19 cellular contexts compared by ENCODE assay signal in the genomic region with DNA sequence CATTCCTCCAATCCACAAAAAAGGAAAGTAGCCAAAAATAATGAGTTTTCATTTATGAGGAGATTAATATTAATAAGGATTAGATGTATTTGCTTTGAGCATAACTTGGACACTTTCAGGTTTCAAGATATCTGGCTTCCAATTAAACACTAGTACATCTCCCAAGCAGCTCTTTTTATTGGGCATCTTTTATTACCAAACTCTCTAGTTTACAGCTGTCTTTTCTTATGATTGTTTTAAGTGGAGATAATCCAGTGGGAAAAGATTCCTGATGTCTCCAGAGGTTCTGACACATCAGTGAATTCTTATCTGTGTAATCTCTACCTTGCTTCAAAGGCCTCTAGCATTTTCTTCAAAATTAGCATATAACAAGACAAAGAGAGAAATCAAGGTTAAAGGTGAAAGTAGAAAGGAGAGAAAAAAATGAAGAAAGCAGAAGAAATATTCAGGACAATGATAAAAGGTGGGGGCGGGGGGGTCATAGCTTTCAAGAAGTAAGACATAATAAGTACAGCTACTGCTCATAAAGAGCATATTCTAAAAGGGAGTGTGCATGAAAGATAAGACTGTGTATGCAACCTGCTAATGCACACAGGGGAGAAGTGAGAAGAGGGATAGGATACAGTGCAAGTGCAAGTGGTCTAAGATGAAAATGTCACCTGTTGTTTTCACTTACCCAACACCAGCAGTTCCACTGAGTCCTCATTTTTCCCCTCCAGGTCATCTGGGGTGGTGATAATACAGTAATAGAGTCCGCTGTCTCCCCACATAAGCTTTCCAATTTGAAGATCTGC. TPM values are rescaled to one million over a fixed set of nuclear protein-coding genes. Genes with fewer than 3 reads are reported as not detected.
DNase-seq lines count a peak whose midpoint lies in the region; ATAC-seq, FAIRE-seq and TF ChIP-seq lines count a peak whose summit lies in the region.
"Had no signal": no experiment of that assay in that cellular context is flagged by ENCODE, and none has a peak within 500 bp of the region (broad histone marks: within the 10 kb centered on the region; RNA-seq: fewer than 3 reads in every experiment).

No MANE protein-coding gene starts in this region.

- no peak overlapping the region for H3K4me3 Mint-ChIP-seq in Caco-2 (ENCODE audit: unreplicated experiment)
- H3K4me3 Mint-ChIP-seq: CD4-positive, alpha-beta T cell; IgD-negative memory B cell had no signal

- no peaks in the 10 kb centered on the region for H3K9me3 ChIP-seq in Caco-2
- H3K9me3 ChIP-seq: A549 had no signal

- no peak for TF ChIP-seq CTCF in Caco-2 (IDR thresholded peaks at IDR 0.05; ENCODE audit: insufficient read depth in 1 of 2, low read depth in 1 of 2, low read length in 1 of 2, severe bottlenecking in 1 of 2, unreplicated experiment in 1 of 2)
- TF ChIP-seq CTCF in LNCaP clone FGC (IDR thresholded peaks at IDR 0.05; ENCODE audit: control insufficient read depth, extremely low read depth, insufficient read depth) = no peak
- TF ChIP-seq CTCF in bronchial epithelial cell (IDR thresholded peaks at IDR 0.05; ENCODE audit: insufficient read depth, low read length, severe bottlenecking) = no peak

- CTCF ChIA-PET in Caco-2 (lab: Charles Lee) = no interaction called here

- H3K27me3 ChIP-seq in Caco-2 (replicated peaks; ENCODE audit: control insufficient read depth, insufficient read depth, low read length) = no peaks in the 10 kb centered on the region
- H3K27me3 ChIP-seq in bronchial epithelial cell (ENCODE audit: control insufficient read depth, insufficient read depth, low read length) = no peaks in the 10 kb centered on the region

- H3K4me1 ChIP-seq in Caco-2 = peaks cover 10% of the 10 kb centered on the region
- H3K4me1 ChIP-seq: A549 had no signal

- POLR2A ChIA-PET in Caco-2 (lab: Charles Lee) = no interaction called here

- H3K9me3 Mint-ChIP-seq in Caco-2 (ENCODE audit: unreplicated experiment) = peaks cover 22% of the 10 kb centered on the region
- H3K9me3 Mint-ChIP-seq: CD4-positive, alpha-beta T cell had no signal

- intact Hi-C loops in Caco-2 (cut with micrococcal nuclease; ENCODE audit: unreplicated experiment) = no loop called here

- DNase-seq in Caco-2 = no peak
- DNase-seq in LNCaP clone FGC (ENCODE audit: low read depth) = peak; percentile 67
- DNase-seq in bronchial epithelial cell (ENCODE audit: low read depth) = no peak
- no peak for DNase-seq in NCI-H1417 treated with DMSO at 0.1 percent for 48 hours (lab: John Stamatoyannopoulos, UW)
- DNase-seq in hepatic stellate cell (ENCODE audit: low spot score) = no peak
- DNase-seq: AML-193; CD4-positive, alpha-beta T cell; DMS153; DMS79; GDM1; GOT3; H7; KG1 had no signal

- BruUV-seq in Caco-2 (replicated peaks; lab: Mats Ljungman, UMichigan) = no TSS peak

- peaks cover 18% of the 10 kb centered on the region for H3K4me1 Mint-ChIP-seq in Caco-2 (ENCODE audit: low read depth, unreplicated experiment)

- peak overlapping the region; percentile 42 for H3K27ac Mint-ChIP-seq in Caco-2 (ENCODE audit: unreplicated experiment)
- H3K27ac Mint-ChIP-seq: CD4-positive, alpha-beta T cell; IgD-negative memory B cell had no signal

- H3K36me3 Mint-ChIP-seq in Caco-2 (ENCODE audit: insufficient read depth, unreplicated experiment) = no peaks in the 10 kb centered on the region

- H3K4me3 ChIP-seq in Caco-2 (ENCODE audit: low read depth, low read length) = no peak overlapping the region
- H3K4me3 ChIP-seq in LNCaP clone FGC (ENCODE audit: low read depth, low read length) = no peak overlapping the region
- H3K4me3 ChIP-seq in bronchial epithelial cell (ENCODE audit: low read depth, low read length) = no peak overlapping the region
- H3K4me3 ChIP-seq: A549 had no signal

- H3K36me3 ChIP-seq in Caco-2 (ENCODE audit: control insufficient read depth, insufficient read depth, low read length) = no peaks in the 10 kb centered on the region
- no peaks in the 10 kb centered on the region for H3K36me3 ChIP-seq in bronchial epithelial cell (ENCODE audit: control insufficient read depth, insufficient read depth, low read length)

- FAIRE-seq in bronchial epithelial cell (lab: Jason Lieb, UNC) = peak; percentile 40
- FAIRE-seq: A549, HepG2 had no signal

- ATAC-seq in GM19438 (IDR thresholded peaks at IDR 0.05; ENCODE audit: low read depth, unreplicated experiment) (peak; percentile 39), GM18907 (IDR thresholded peaks at IDR 0.05; ENCODE audit: unreplicated experiment) (no peak), HG02981 (IDR thresholded peaks at IDR 0.05; ENCODE audit: unreplicated experiment) (no peak)
- ATAC-seq: A549, HepG2 had no signal

- H3K27me3 Mint-ChIP-seq in Caco-2 (ENCODE audit: insufficient read depth, unreplicated experiment) = peaks cover 7% of the 10 kb centered on the region

RNA-seq across cellular contexts. Expression of a gene that starts 19.1 kb away (rescaled TPM):
- 0.98 and 1.2 TPM in 2 replicates for total RNA-seq in Caco-2 (2022)
- not detected in 2 replicates for total RNA-seq in bronchial epithelial cell

RNA-seq across cellular contexts. Expression of a gene that starts 32.8 kb away (rescaled TPM):
- not detected in 2 replicates for total RNA-seq in Caco-2 (2022)
- not detected in 2 replicates for total RNA-seq in bronchial epithelial cell
- total RNA-seq: CD4-positive, alpha-beta T cell; H7; HepG2 had no signal
